In genomic region chr2:237708491-237708890, GRCh38 we compare ENCODE assay signal across 15 cellular contexts.
DNase-seq lines count a peak whose midpoint lies in the region; ATAC-seq and TF ChIP-seq lines count a peak whose summit lies in the region.
"Had no signal": no experiment of that assay in that cellular context is flagged by ENCODE, and none has a peak within 500 bp of the region (broad histone marks: within the 10 kb centered on the region; RNA-seq: fewer than 3 reads in every experiment).

No MANE protein-coding gene starts in this region.

- peaks cover under 1% of the 10 kb centered on the region for H3K79me1 ChIP-seq in trophoblast cell (ENCODE audit: low read length)

- H3K4me3 ChIP-seq in heart right ventricle (no peak overlapping the region), right atrium auricular region (no peak overlapping the region), trophoblast cell (ENCODE audit: low read depth, low read length) (no peak overlapping the region)
- H3K4me3 ChIP-seq: ovary, suprapubic skin had no signal

- H3K4me2 ChIP-seq in trophoblast cell (ENCODE audit: low read length): no peak overlapping the region

- H2AK5ac ChIP-seq in trophoblast cell (ENCODE audit: low read length): no peak overlapping the region

- no peak overlapping the region for H4K91ac ChIP-seq in trophoblast cell (ENCODE audit: low read depth, low read length)

- H3K4ac ChIP-seq in trophoblast cell (ENCODE audit: low read depth, low read length): no peak overlapping the region

- no peak overlapping the region for H2BK120ac ChIP-seq in trophoblast cell (ENCODE audit: insufficient read depth, low read length, poor library complexity)

- no peak for ATAC-seq in heart right ventricle
- ATAC-seq in HG03521 (IDR thresholded peaks at IDR 0.05; ENCODE audit: unreplicated experiment): no peak
- ATAC-seq: activated CD8-positive, alpha-beta T cell treated with anti-CD3 and anti-CD28 coated beads for 36 hours had no signal

- peaks cover 0 to 52% (median 9%) of the 10 kb centered on the region in 9 donors for H3K36me3 ChIP-seq in heart right ventricle
- H3K36me3 ChIP-seq in right atrium auricular region: peaks cover 36% of the 10 kb centered on the region
- H3K36me3 ChIP-seq in trophoblast cell (ENCODE audit: control insufficient read depth in 1 of 2, insufficient read depth in 2 of 2, low read length in 2 of 2): peaks cover 10% of the 10 kb centered on the region in 2 experiments
- H3K36me3 ChIP-seq: ovary had no signal

- H3K27ac ChIP-seq in heart right ventricle: peak overlapping the region in 7 of 10 donors; percentile 61 to 91 (median 71)
- peak overlapping the region; percentile 62 to 69 for H3K27ac ChIP-seq in right atrium auricular region
- H3K27ac ChIP-seq in trophoblast cell (ENCODE audit: low read depth, low read length): no peak overlapping the region

- 70 to 80% methylated on average over 27 of the region's 27 CpGs for WGBS in heart right ventricle, 2 donors
- no CpG with 5 or more reads among the region's 27 CpGs for WGBS in trophoblast cell (ENCODE audit: extremely low coverage, insufficient coverage, insufficient read length)

- peaks cover 9% of the 10 kb centered on the region for H3K79me2 ChIP-seq in trophoblast cell (ENCODE audit: control insufficient read depth, insufficient read depth, low read length, poor library complexity)

- no peak overlapping the region for H3K18ac ChIP-seq in trophoblast cell (ENCODE audit: low read length)

- H4K8ac ChIP-seq in trophoblast cell (ENCODE audit: low read depth, low read length): no peak overlapping the region

- no peak overlapping the region for H2BK5ac ChIP-seq in trophoblast cell (ENCODE audit: low read depth, low read length, poor library complexity)

- no peak overlapping the region for H4K12ac ChIP-seq in trophoblast cell (ENCODE audit: low read depth, low read length)

- intact Hi-C loops in heart right ventricle (cut with DNase I) (no loop called here), cardiac septum (cut with DNase I) (no loop called here)

- no peak overlapping the region for H2BK12ac ChIP-seq in trophoblast cell (ENCODE audit: low read length)

- H3K27me3 ChIP-seq in heart right ventricle: no peaks in the 10 kb centered on the region
- H3K27me3 ChIP-seq in right atrium auricular region: no peaks in the 10 kb centered on the region
- H3K27me3 ChIP-seq in trophoblast cell (ENCODE audit: insufficient read depth, low read length): no peaks in the 10 kb centered on the region
- H3K27me3 ChIP-seq: ovary, suprapubic skin had no signal

- no peak overlapping the region for H3K23ac ChIP-seq in trophoblast cell (ENCODE audit: low read length)

- H3K9me3 ChIP-seq in heart right ventricle: peaks cover 0 to 3% (median 0%) of the 10 kb centered on the region in 11 donors
- no peaks in the 10 kb centered on the region for H3K9me3 ChIP-seq in right atrium auricular region
- H3K9me3 ChIP-seq in trophoblast cell (ENCODE audit: insufficient read depth, low read depth, low read length): no peaks in the 10 kb centered on the region
- H3K9me3 ChIP-seq: ovary, suprapubic skin had no signal

- DNase-seq in heart right ventricle (no peak), cardiac septum (ENCODE audit: low spot score) (no peak), right atrium auricular region (ENCODE audit: low spot score) (no peak), trophoblast cell (peak; percentile 82 to 84), activated gamma-delta T cell (lab: John Stamatoyannopoulos, UW) (no peak), GM10266 (ENCODE audit: extremely low spot score) (no peak)
- DNase-seq in stimulated activated naive CD4-positive, alpha-beta T cell (lab: John Stamatoyannopoulos, UW): no peak
- DNase-seq: activated CD8-positive, alpha-beta T cell treated with anti-CD3 and anti-CD28 coated beads for 36 hours; activated naive CD4-positive, alpha-beta T cell treated with Interleukin-2 at 50 U/mL for 16 hours; DMS 273 treated with DMSO at 0.1 percent for 48 hours; NCI-H1436 treated with DMSO at 0.1 percent for 48 hours; NCI-H446; ovary had no signal

- H3K14ac ChIP-seq in trophoblast cell (ENCODE audit: low read length): no peak overlapping the region

- no peak overlapping the region for H2AFZ ChIP-seq in trophoblast cell (ENCODE audit: insufficient read depth, low read length, poor library complexity)

- H3K4me1 ChIP-seq in heart right ventricle (peaks cover 31 to 89% (median 70%) of the 10 kb centered on the region in 9 donors), right atrium auricular region (peaks cover 0 to 78% of the 10 kb centered on the region in 2 donors), trophoblast cell (ENCODE audit: control insufficient read depth in 1 of 2, insufficient read depth in 2 of 2, low read length in 2 of 2) (peaks cover 15 to 21% of the 10 kb centered on the region in 2 experiments)

- TF ChIP-seq CTCF in heart right ventricle (IDR thresholded peaks at IDR 0.05): no peak
- no peak for TF ChIP-seq CTCF in right atrium auricular region (IDR thresholded peaks at IDR 0.05)
- no peak for TF ChIP-seq CTCF in GM10266 (IDR thresholded peaks at IDR 0.05; ENCODE audit: control insufficient read depth, insufficient read depth, low read depth, missing control alignments)

- no peak overlapping the region for H3K9ac ChIP-seq in trophoblast cell (ENCODE audit: low read length)

Comparison
In these comparisons a context has a peak if more than half of its experiments do, and no peak if none do; other contexts are left out.
1. DNase-seq: peak in trophoblast cell (2 of 2); none in heart right ventricle (0 of 2), cardiac septum (single experiment), right atrium auricular region (single experiment), stimulated activated naive CD4-positive, alpha-beta T cell (0 of 6), activated gamma-delta T cell (single experiment) and GM10266 (single experiment).